In the genomic region with DNA sequence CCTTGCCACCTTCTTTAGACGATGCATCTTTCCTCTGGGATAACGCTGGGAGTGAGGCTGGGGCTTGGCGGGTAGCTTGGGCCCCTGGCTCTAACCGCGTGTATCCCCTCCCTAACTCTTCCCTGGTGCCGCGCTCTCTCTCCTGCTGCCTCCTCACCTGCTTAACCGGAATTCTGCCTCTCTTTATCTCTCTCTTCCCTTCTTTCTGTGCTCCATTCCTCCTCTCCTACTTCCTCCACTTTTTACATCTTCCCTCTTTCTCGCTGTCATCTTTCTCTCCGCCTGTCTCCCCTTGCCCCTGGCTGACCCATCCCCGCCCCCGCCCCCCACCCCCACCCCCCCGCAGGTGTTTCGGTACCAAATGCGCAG, we compare ENCODE assay signal across 16 cellular contexts. TPM values are rescaled to one million over a fixed set of nuclear protein-coding genes. Genes with fewer than 3 reads are reported as not detected.
A peak's percentile ranks its signal among the peaks of the same experiment; 100 is the strongest.
DNase-seq lines count a peak whose midpoint lies in the region; ATAC-seq and TF ChIP-seq lines count a peak whose summit lies in the region.
"Had no signal": no experiment of that assay in that cellular context is flagged by ENCODE, and none has a peak within 500 bp of the region (broad histone marks: within the 10 kb centered on the region; RNA-seq: fewer than 3 reads in every experiment).

No MANE protein-coding gene starts in this region.

- peaks cover 63% of the 10 kb centered on the region for H3K4me1 Mint-ChIP-seq in activated T-cell treated with anti-CD3 and anti-CD28 coated beads, Interleukin-2, amount 50 U/mL, for 72 hours (ENCODE audit: low read depth)
- H3K4me1 Mint-ChIP-seq in IgD-negative memory B cell: peaks cover 7 to 16% (median 15%) of the 10 kb centered on the region in 3 donors

- H3K9me3 Mint-ChIP-seq in activated T-cell treated with anti-CD3 and anti-CD28 coated beads, Interleukin-2, amount 50 U/mL, for 72 hours: no peaks in the 10 kb centered on the region
- H3K9me3 Mint-ChIP-seq in IgD-negative memory B cell: peaks cover 0 to 11% (median 3%) of the 10 kb centered on the region in 3 donors

- H3K27ac Mint-ChIP-seq in activated T-cell treated with anti-CD3 and anti-CD28 coated beads, Interleukin-2, amount 50 U/mL, for 72 hours: peak overlapping the region; percentile 17
- H3K27ac Mint-ChIP-seq in IgD-negative memory B cell: peak overlapping the region; percentile 73 to 93 (median 87)

- no peak for TF ChIP-seq EP300 in gastroesophageal sphincter (IDR thresholded peaks at IDR 0.05)

- ATAC-seq in activated T-cell treated with anti-CD3 and anti-CD28 coated beads, Interleukin-2, amount 50 U/mL, for 72 hours (replicated peaks in 1 of 2): no peak
- ATAC-seq in gastroesophageal sphincter (no peak), GM18511 (IDR thresholded peaks at IDR 0.05; ENCODE audit: unreplicated experiment) (no peak)

- H3K4me3 Mint-ChIP-seq in activated T-cell treated with anti-CD3 and anti-CD28 coated beads, Interleukin-2, amount 50 U/mL, for 72 hours: peak overlapping the region; percentile 22 to 56
- peak overlapping the region in 3 of 4 donors; percentile 52 to 96 (median 54) for H3K4me3 Mint-ChIP-seq in IgD-negative memory B cell

- 6 to 10% methylated on average over 10 to 11 of the region's 15 CpGs for WGBS in gastroesophageal sphincter (ENCODE audit: low coverage in 1 of 2), 2 donors

- TF ChIP-seq CTCF in epithelial cell of proximal tubule (conservative IDR thresholded peaks at IDR 0.05; ENCODE audit: low read depth, low read length) (no peak), gastroesophageal sphincter (IDR thresholded peaks at IDR 0.05) (no peak)

- peaks cover 82% of the 10 kb centered on the region for H3K27me3 Mint-ChIP-seq in activated T-cell treated with anti-CD3 and anti-CD28 coated beads, Interleukin-2, amount 50 U/mL, for 72 hours (ENCODE audit: low read depth)
- H3K27me3 Mint-ChIP-seq in IgD-negative memory B cell: peaks cover 72% of the 10 kb centered on the region

- H3K27ac ChIP-seq in gastroesophageal sphincter: no peak overlapping the region
- H3K27ac ChIP-seq: breast epithelium, left ventricle myocardium inferior had no signal

- H2AFZ ChIP-seq in neuron (ENCODE audit: low read depth, low read length): no peak overlapping the region

- peak overlapping the region; percentile 82 for H3K4me3 ChIP-seq in epithelial cell of proximal tubule (ENCODE audit: low read depth, low read length)
- H3K4me3 ChIP-seq in neuron (ENCODE audit: low read length): peak overlapping the region; percentile 45
- no peak overlapping the region for H3K4me3 ChIP-seq in gastroesophageal sphincter
- H3K4me3 ChIP-seq: breast epithelium, left ventricle myocardium inferior had no signal

- no peak for TF ChIP-seq POLR2A in gastroesophageal sphincter (IDR thresholded peaks at IDR 0.05)

- DNase-seq in activated T-cell treated with anti-CD3 and anti-CD28 coated beads, Interleukin-2, amount 50 U/mL, for 72 hours: no peak
- DNase-seq in activated T-cell treated with anti-CD3 and anti-CD28 coated beads for 4 hours (no peak), epithelial cell of proximal tubule (ENCODE audit: low read depth) (no peak)
- DNase-seq in stimulated activated CD4-positive, alpha-beta T cell treated with anti-CD3 and anti-CD28 coated beads, Interleukin-2, amount 100 ng/mL, for 24 hours: no peak
- DNase-seq: activated CD4-positive, alpha-beta T cell treated with anti-CD3 and anti-CD28 coated beads for 48 hours; effector CD4-positive, alpha-beta T cell; hippocampal formation; left ventricle myocardium inferior; NCI-H226; SHP77 treated with DMSO at 0.1 percent for 48 hours had no signal

- H3K36me3 Mint-ChIP-seq in activated T-cell treated with anti-CD3 and anti-CD28 coated beads, Interleukin-2, amount 50 U/mL, for 72 hours (ENCODE audit: insufficient read depth in 2 of 2): peaks cover 0 to 2% of the 10 kb centered on the region in 2 donors
- peaks cover 1% of the 10 kb centered on the region for H3K36me3 Mint-ChIP-seq in IgD-negative memory B cell

- peaks cover 45% of the 10 kb centered on the region for H3K4me1 ChIP-seq in neuron (ENCODE audit: insufficient read depth, low read length)
- peaks cover 0 to 76% (median 45%) of the 10 kb centered on the region in 3 donors for H3K4me1 ChIP-seq in gastroesophageal sphincter

- H3K36me3 ChIP-seq in neuron (ENCODE audit: insufficient read depth, low read length) (no peaks in the 10 kb centered on the region), gastroesophageal sphincter (no peaks in the 10 kb centered on the region)
- H3K36me3 ChIP-seq: breast epithelium, left ventricle myocardium inferior had no signal

- H3K9me3 ChIP-seq in neuron (ENCODE audit: low read length): no peaks in the 10 kb centered on the region
- H3K9me3 ChIP-seq in gastroesophageal sphincter: no peaks in the 10 kb centered on the region
- H3K9me3 ChIP-seq: breast epithelium, left ventricle myocardium inferior had no signal

- H3K27me3 ChIP-seq in neuron (ENCODE audit: insufficient read depth, low read length) (peaks cover 97% of the 10 kb centered on the region), gastroesophageal sphincter (peaks cover 100% of the 10 kb centered on the region)

RNA-seq across cellular contexts. Expression of gene LHX1, which starts 2.7 kb away (rescaled TPM):
- under 1 TPM; 0.32 to 0.34 TPM for total RNA-seq in activated T-cell treated with anti-CD3 and anti-CD28 coated beads, Interleukin-2, amount 50 U/mL, for 72 hours
- polyA plus RNA-seq in IgD-negative memory B cell: not detected
- total RNA-seq in epithelial cell of proximal tubule: 43.1 and 51.9 TPM in 2 replicates
- total RNA-seq in gastroesophageal sphincter: not detected
- total RNA-seq: breast epithelium, left ventricle myocardium inferior, myocyte had no signal

RNA-seq across cellular contexts. Expression of gene AATF, which starts 8.8 kb away (rescaled TPM):
- 10 to 100 TPM; 85.1 to 91.9 TPM for total RNA-seq in activated T-cell treated with anti-CD3 and anti-CD28 coated beads, Interleukin-2, amount 50 U/mL, for 72 hours
- 98.0 TPM for polyA plus RNA-seq in IgD-negative memory B cell
- 70.2 and 78.9 TPM in 2 replicates for total RNA-seq in epithelial cell of proximal tubule
- 10 to 100 TPM; 36.1 to 45.1 (median 38.5) TPM for total RNA-seq in gastroesophageal sphincter

Comparison
In these comparisons a context has a peak if more than half of its experiments do, and no peak if none do; other contexts are left out.
1. H3K4me3 ChIP-seq: peak in epithelial cell of proximal tubule (single experiment) and neuron (single experiment); none in gastroesophageal sphincter (0 of 2).
2. RNA of gene LHX1, which starts 2.7 kb away (total RNA-seq): 43.1 to 51.9 TPM in epithelial cell of proximal tubule; 0.32 to 0.34 TPM in activated T-cell treated with anti-CD3 and anti-CD28 coated beads, Interleukin-2, amount 50 U/mL, for 72 hours and not detected in gastroesophageal sphincter; every median in the first group is over 10 times any median in the second.